Comparison of ENCODE assay signal across 13 cellular contexts in the genomic region with DNA sequence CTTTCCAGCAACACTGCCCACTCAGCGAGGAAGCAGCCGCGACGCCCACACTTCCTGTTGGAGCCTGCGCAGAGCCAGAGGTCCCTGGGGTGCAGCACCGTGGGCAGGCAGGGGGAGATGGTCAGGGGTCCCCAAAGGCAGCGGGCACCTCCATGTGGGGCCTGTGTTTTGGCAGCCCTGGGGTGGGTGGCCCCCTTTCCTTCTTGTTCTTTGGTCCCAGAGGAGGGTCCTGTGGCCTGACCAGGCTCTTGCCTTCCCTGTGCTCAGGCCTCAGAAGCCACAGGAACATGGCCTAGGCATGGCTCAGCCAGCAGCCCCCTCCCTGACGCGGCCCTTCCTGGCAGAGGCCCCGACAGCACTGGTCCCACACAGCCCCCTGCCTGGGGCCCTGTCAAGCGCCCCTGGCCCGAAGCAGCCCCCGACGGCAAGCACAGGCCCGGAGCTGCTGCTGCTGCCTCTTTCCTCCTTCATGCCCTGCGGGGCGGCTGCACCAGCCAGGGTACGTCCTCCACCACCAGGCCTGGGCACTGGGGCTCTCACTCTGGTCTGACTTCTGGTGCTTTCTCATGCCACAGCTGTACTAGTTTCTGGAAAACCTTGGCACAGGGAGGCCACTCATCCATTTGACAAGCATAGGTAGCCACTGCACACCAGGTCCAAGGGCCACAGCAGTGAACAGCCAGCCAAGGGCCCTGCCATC. TPM values are rescaled to one million over a fixed set of nuclear protein-coding genes. Genes with fewer than 3 reads are reported as not detected.
DNase-seq lines count a peak whose midpoint lies in the region; ATAC-seq and TF ChIP-seq lines count a peak whose summit lies in the region.
"Had no signal": no experiment of that assay in that cellular context is flagged by ENCODE, and none has a peak within 500 bp of the region (broad histone marks: within the 10 kb centered on the region; RNA-seq: fewer than 3 reads in every experiment).

No MANE protein-coding gene starts in this region.

- no peak for TF ChIP-seq CTCF in NB4 (IDR thresholded peaks at IDR 0.05; ENCODE audit: low read depth, low read length)
- TF ChIP-seq CTCF in spleen (IDR thresholded peaks at IDR 0.05 in 8 of 11, conservative IDR thresholded peaks at IDR 0.05 in 3 of 11), result no peak

- intact Hi-C loops in activated naive CD4-positive, alpha-beta T cell treated with anti-CD3 and anti-CD28 coated beads for 36 hours (cut with micrococcal nuclease), result no loop called here
- intact Hi-C loops in spleen (cut with DNase I; ENCODE audit: low total_unique reads), result loop anchor here (5.0 kb wide), 1 partner anchor 43 kb away; no protein-coding TSS in a partner anchor

- no peaks in the 10 kb centered on the region for H3K27me3 Mint-ChIP-seq in activated naive CD4-positive, alpha-beta T cell treated with anti-CD3 and anti-CD28 coated beads for 36 hours (ENCODE audit: low read depth)
- H3K27me3 Mint-ChIP-seq in effector memory CD8-positive, alpha-beta T cell, result no peaks in the 10 kb centered on the region

- H3K4me1 Mint-ChIP-seq in activated naive CD4-positive, alpha-beta T cell treated with anti-CD3 and anti-CD28 coated beads for 36 hours (ENCODE audit: low read depth), result peaks cover 20% of the 10 kb centered on the region
- peaks cover 12 to 21% of the 10 kb centered on the region in 2 donors for H3K4me1 Mint-ChIP-seq in effector memory CD8-positive, alpha-beta T cell (ENCODE audit: low read depth in 2 of 2)

- H3K36me3 Mint-ChIP-seq in activated naive CD4-positive, alpha-beta T cell treated with anti-CD3 and anti-CD28 coated beads for 36 hours (ENCODE audit: low read depth), result peaks cover 13% of the 10 kb centered on the region
- H3K36me3 Mint-ChIP-seq in effector memory CD8-positive, alpha-beta T cell (ENCODE audit: insufficient read depth), result peaks cover 36% of the 10 kb centered on the region

- H3K4me3 ChIP-seq in NB4 (ENCODE audit: low read depth, low read length) (no peak overlapping the region), spleen (no peak overlapping the region)
- H3K4me3 ChIP-seq: psoas muscle had no signal

- TF ChIP-seq POLR2A in NB4 (IDR thresholded peaks at IDR 0.05; ENCODE audit: extremely low read depth, insufficient read length), result no peak
- no peak for TF ChIP-seq POLR2A in spleen (IDR thresholded peaks at IDR 0.05)

- peak overlapping the region; percentile 23 to 79 (median 52) for H3K27ac ChIP-seq in spleen
- H3K27ac ChIP-seq: KMS-11, psoas muscle had no signal

- no peaks in the 10 kb centered on the region for H3K9me3 ChIP-seq in spleen
- H3K9me3 ChIP-seq: psoas muscle had no signal

- peaks cover 28 to 70% (median 56%) of the 10 kb centered on the region in 6 donors for H3K4me1 ChIP-seq in spleen
- H3K4me1 ChIP-seq: psoas muscle had no signal

- CTCF ChIA-PET in activated naive CD4-positive, alpha-beta T cell treated with anti-CD3 and anti-CD28 coated beads for 36 hours (lab: Charles Lee), result interaction anchor here (1.3 kb wide), 1 partner anchor 43 kb away, joined by 5 read pairs; no protein-coding TSS in a partner anchor

- ATAC-seq in effector memory CD8-positive, alpha-beta T cell (replicated peaks), result no peak
- ATAC-seq in HG03108 (IDR thresholded peaks at IDR 0.05; ENCODE audit: unreplicated experiment) (no peak), HG03039 (IDR thresholded peaks at IDR 0.05; ENCODE audit: unreplicated experiment) (no peak)

- H3K27me3 ChIP-seq in spleen (replicated peaks in 1 of 7), result no peaks in the 10 kb centered on the region

- H3K9me3 Mint-ChIP-seq in activated naive CD4-positive, alpha-beta T cell treated with anti-CD3 and anti-CD28 coated beads for 36 hours, result no peaks in the 10 kb centered on the region
- no peaks in the 10 kb centered on the region for H3K9me3 Mint-ChIP-seq in effector memory CD8-positive, alpha-beta T cell

- DNase-seq in activated naive CD4-positive, alpha-beta T cell treated with anti-CD3 and anti-CD28 coated beads for 36 hours, result no peak
- DNase-seq in activated naive CD4-positive, alpha-beta T cell treated with Interleukin-2 at 50 U/mL for 16 hours, result no peak
- DNase-seq in NB4 (ENCODE audit: low read depth) (peak; percentile 41), spleen (no peak), iPS-NIHi7 (ENCODE audit: extremely low spot score) (no peak)
- DNase-seq in effector memory CD8-positive, alpha-beta T cell, result no peak
- DNase-seq: activated CD4-positive, alpha-beta T cell treated with anti-CD3 and anti-CD28 coated beads, Interleukin-2, amount 50 U/mL, for 1 hour; DMS79 treated with DMSO at 0.1 percent for 48 hours; NCI-H526 had no signal

- no peak overlapping the region for H3K4me3 Mint-ChIP-seq in activated naive CD4-positive, alpha-beta T cell treated with anti-CD3 and anti-CD28 coated beads for 36 hours
- no peak overlapping the region for H3K4me3 Mint-ChIP-seq in effector memory CD8-positive, alpha-beta T cell

- WGBS in spleen, 5 donors, result 22 to 69% (median 56%) methylated on average over 5 to 18 of the region's 18 CpGs

- H3K27ac Mint-ChIP-seq in activated naive CD4-positive, alpha-beta T cell treated with anti-CD3 and anti-CD28 coated beads for 36 hours, result peak overlapping the region; percentile 82
- peak overlapping the region; percentile 75 to 90 for H3K27ac Mint-ChIP-seq in effector memory CD8-positive, alpha-beta T cell

- peaks cover 0 to 88% (median 48%) of the 10 kb centered on the region in 6 donors for H3K36me3 ChIP-seq in spleen

RNA-seq across cellular contexts. Expression of a gene that starts 47.1 kb away (rescaled TPM):
- 10 to 100 TPM; 45.6 to 45.7 TPM for total RNA-seq in activated naive CD4-positive, alpha-beta T cell treated with anti-CD3 and anti-CD28 coated beads for 36 hours
- total RNA-seq in spleen, result 100 to 1,000 TPM in 2 of 7 donors, 10 to 100 TPM in 5; 52.6 to 108 (median 83.0) TPM
- 10 to 100 TPM; 27.6 to 41.7 (median 32.1) TPM for polyA plus RNA-seq in spleen
